10 cellular contexts compared by ENCODE assay signal in the genomic region with DNA sequence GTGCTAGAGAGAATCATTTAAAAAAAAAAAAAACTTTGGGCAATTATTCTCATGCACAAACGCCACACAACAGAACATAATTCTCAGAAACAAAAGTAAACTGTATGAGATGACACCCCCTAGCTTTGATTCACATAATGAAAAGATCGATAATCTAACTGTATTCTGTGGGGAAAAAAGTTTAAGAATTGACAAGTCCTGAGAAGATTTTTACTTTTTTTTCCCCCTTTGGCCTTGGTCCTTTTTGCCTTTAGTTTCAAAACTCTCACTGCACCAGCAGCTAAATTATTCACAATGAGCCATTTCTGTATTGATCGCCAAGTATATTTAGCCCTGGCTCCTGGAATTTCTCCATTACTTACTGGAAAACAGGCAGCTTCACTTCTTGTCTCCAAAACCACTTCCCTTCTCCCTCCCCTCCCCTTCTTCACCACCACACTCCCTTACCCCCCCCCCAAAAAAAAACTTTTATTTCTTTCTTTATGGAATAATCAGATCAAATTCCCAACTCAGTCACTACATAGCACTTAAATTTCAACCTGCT. TPM values are rescaled to one million over a fixed set of nuclear protein-coding genes. Genes with fewer than 3 reads are reported as not detected.
A peak's percentile ranks its signal among the peaks of the same experiment; 100 is the strongest.
DNase-seq lines count a peak whose midpoint lies in the region; ATAC-seq and TF ChIP-seq lines count a peak whose summit lies in the region.
"Had no signal": no experiment of that assay in that cellular context is flagged by ENCODE, and none has a peak within 500 bp of the region (broad histone marks: within the 10 kb centered on the region; RNA-seq: fewer than 3 reads in every experiment).

No MANE protein-coding gene starts in this region.

- H3K27me3 Mint-ChIP-seq in activated naive CD4-positive, alpha-beta T cell treated with anti-CD3 and anti-CD28 coated beads for 36 hours (ENCODE audit: low read depth): peaks cover 47% of the 10 kb centered on the region

- peak overlapping the region; percentile 71 for H3K4me3 Mint-ChIP-seq in activated naive CD4-positive, alpha-beta T cell treated with anti-CD3 and anti-CD28 coated beads for 36 hours

- H3K4me1 ChIP-seq in right lobe of liver: peaks cover 0 to 21% (median 9%) of the 10 kb centered on the region in 4 donors
- H3K4me1 ChIP-seq in tibial artery: peaks cover 0 to 59% (median 8%) of the 10 kb centered on the region in 4 donors

- H3K9me3 ChIP-seq in right lobe of liver: no peaks in the 10 kb centered on the region
- no peaks in the 10 kb centered on the region for H3K9me3 ChIP-seq in tibial artery

- DNase-seq in activated naive CD4-positive, alpha-beta T cell treated with anti-CD3 and anti-CD28 coated beads for 36 hours: no peak
- DNase-seq in activated naive CD4-positive, alpha-beta T cell treated with anti-CD3 and anti-CD28 coated beads, Interleukin-2, amount 50 U/mL, for 72 hours (ENCODE audit: low spot score in 2 of 2): no peak
- DNase-seq in right lobe of liver (no peak), tibial artery (no peak), dedifferentiated amniotic fluid mesenchymal stem cell (ENCODE audit: extremely low spot score) (no peak)
- DNase-seq: DMS79 treated with DMSO at 0.1 percent for 48 hours had no signal

- no peak overlapping the region for H3K27ac Mint-ChIP-seq in activated naive CD4-positive, alpha-beta T cell treated with anti-CD3 and anti-CD28 coated beads for 36 hours
- H3K27ac Mint-ChIP-seq in activated naive CD4-positive, alpha-beta T cell treated with anti-CD3 and anti-CD28 coated beads, Interleukin-2, amount 50 U/mL, for 72 hours: peak overlapping the region in 1 of 2 donors; percentile 32

- H3K9me3 Mint-ChIP-seq in activated naive CD4-positive, alpha-beta T cell treated with anti-CD3 and anti-CD28 coated beads for 36 hours: no peaks in the 10 kb centered on the region
- no peaks in the 10 kb centered on the region for H3K9me3 Mint-ChIP-seq in activated naive CD4-positive, alpha-beta T cell treated with anti-CD3 and anti-CD28 coated beads, Interleukin-2, amount 50 U/mL, for 72 hours

- ATAC-seq in activated naive CD4-positive, alpha-beta T cell treated with anti-CD3 and anti-CD28 coated beads, Interleukin-2, amount 50 U/mL, for 72 hours: no peak
- ATAC-seq in right lobe of liver: no peak
- no peak for ATAC-seq in GM19455 (IDR thresholded peaks at IDR 0.05; ENCODE audit: unreplicated experiment)
- no peak for ATAC-seq in HG03095 (IDR thresholded peaks at IDR 0.05; ENCODE audit: unreplicated experiment)
- ATAC-seq: Panc1 had no signal

- peaks cover 17% of the 10 kb centered on the region for H3K4me1 Mint-ChIP-seq in activated naive CD4-positive, alpha-beta T cell treated with anti-CD3 and anti-CD28 coated beads for 36 hours (ENCODE audit: low read depth)

- TF ChIP-seq CTCF in right lobe of liver (IDR thresholded peaks at IDR 0.05) (peak in 1 of 4 donors; percentile 9), tibial artery (IDR thresholded peaks at IDR 0.05) (no peak)

- H3K27ac ChIP-seq in angular gyrus (ENCODE audit: low read depth, low read length) (peak overlapping the region; percentile 64), right lobe of liver (peak overlapping the region in 1 of 3 donors; percentile 44), tibial artery (peak overlapping the region; percentile 87 to 96)

- intact Hi-C loops in activated naive CD4-positive, alpha-beta T cell treated with anti-CD3 and anti-CD28 coated beads for 36 hours (cut with micrococcal nuclease): no loop called here
- intact Hi-C loops in right lobe of liver (cut with DNase I): no loop called here
- intact Hi-C loops in tibial artery (cut with DNase I; ENCODE audit: low total_unique reads): no loop called here

- no peak for TF ChIP-seq POLR2A in right lobe of liver (IDR thresholded peaks at IDR 0.05)

- H3K27me3 ChIP-seq in right lobe of liver (no peaks in the 10 kb centered on the region), tibial artery (no peaks in the 10 kb centered on the region)

- H3K4me3 ChIP-seq in right lobe of liver: peak overlapping the region; percentile 12 to 78 (median 37)
- H3K4me3 ChIP-seq in tibial artery: peak overlapping the region; percentile 76 to 82

- no peaks in the 10 kb centered on the region for H3K36me3 ChIP-seq in right lobe of liver
- no peaks in the 10 kb centered on the region for H3K36me3 ChIP-seq in tibial artery

- no peaks in the 10 kb centered on the region for H3K36me3 Mint-ChIP-seq in activated naive CD4-positive, alpha-beta T cell treated with anti-CD3 and anti-CD28 coated beads for 36 hours (ENCODE audit: low read depth)
- peaks cover 6% of the 10 kb centered on the region in 2 donors for H3K36me3 Mint-ChIP-seq in activated naive CD4-positive, alpha-beta T cell treated with anti-CD3 and anti-CD28 coated beads, Interleukin-2, amount 50 U/mL, for 72 hours

- CTCF ChIA-PET in activated naive CD4-positive, alpha-beta T cell treated with anti-CD3 and anti-CD28 coated beads for 36 hours (lab: Charles Lee): interaction anchor here (0.6 to 1.0 kb wide), 2 partner anchors 14 to 419 kb away, joined by 4 to 5 read pairs; no protein-coding TSS in a partner anchor

- 24% methylated on average over 3 of the region's 3 CpGs for WGBS in right lobe of liver (ENCODE audit: insufficient coverage, low coverage, low lambda C conversion rate, missing lambda C conversion rate)

RNA-seq across cellular contexts. Expression of a gene that starts 2.0 kb away (rescaled TPM):
- 1 to 10 TPM; 1.6 to 1.7 TPM for total RNA-seq in activated naive CD4-positive, alpha-beta T cell treated with anti-CD3 and anti-CD28 coated beads for 36 hours
- total RNA-seq in activated naive CD4-positive, alpha-beta T cell treated with anti-CD3 and anti-CD28 coated beads, Interleukin-2, amount 50 U/mL, for 72 hours: 1 to 10 TPM; 1.8 to 8.9 TPM
- 1 to 10 TPM; 1.1 to 4.1 (median 1.9) TPM for total RNA-seq in right lobe of liver
